12 cellular contexts compared by ENCODE assay signal in the genomic region with DNA sequence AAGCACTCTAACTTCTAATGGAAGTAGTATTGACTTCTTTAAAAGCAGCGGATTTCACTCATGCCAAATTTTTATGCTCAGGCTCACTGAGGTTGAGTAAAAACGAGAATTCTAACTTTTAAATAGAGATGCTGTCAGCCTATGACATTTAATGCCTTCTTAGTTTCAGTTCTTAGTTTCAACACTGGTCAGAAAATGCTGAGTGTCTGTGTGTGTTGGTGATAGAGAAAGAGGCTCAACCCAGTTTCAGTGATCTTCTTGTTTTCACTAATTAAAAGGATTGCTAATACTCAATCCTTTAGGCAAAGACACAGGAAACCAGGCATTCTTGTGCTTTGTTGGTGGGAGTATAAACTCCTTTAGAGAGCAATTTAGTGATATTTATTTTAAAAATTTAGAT. TPM values are rescaled to one million over a fixed set of nuclear protein-coding genes. Genes with fewer than 3 reads are reported as not detected.
DNase-seq lines count a peak whose midpoint lies in the region; ATAC-seq and FAIRE-seq lines count a peak whose summit lies in the region.
"Had no signal": no experiment of that assay in that cellular context is flagged by ENCODE, and none has a peak within 500 bp of the region (broad histone marks: within the 10 kb centered on the region; RNA-seq: fewer than 3 reads in every experiment).

No MANE protein-coding gene starts in this region.

- H3K9me3 ChIP-seq in MG63: no peaks in the 10 kb centered on the region
- H3K9me3 ChIP-seq: adrenal gland had no signal

- no peaks in the 10 kb centered on the region for H3K27me3 Mint-ChIP-seq in activated T-cell treated with anti-CD3 and anti-CD28 coated beads, Interleukin-2, amount 50 U/mL, for 72 hours (ENCODE audit: low read depth)
- H3K27me3 Mint-ChIP-seq in stimulated activated naive CD8-positive, alpha-beta T cell treated with anti-CD3 and anti-CD28 coated beads, Interleukin-15, amount 100 ng/mL, for 72 hours: no peaks in the 10 kb centered on the region

- no peaks in the 10 kb centered on the region for H3K9me3 Mint-ChIP-seq in activated T-cell treated with anti-CD3 and anti-CD28 coated beads, Interleukin-2, amount 50 U/mL, for 72 hours
- no peaks in the 10 kb centered on the region for H3K9me3 Mint-ChIP-seq in stimulated activated naive CD8-positive, alpha-beta T cell treated with anti-CD3 and anti-CD28 coated beads, Interleukin-15, amount 100 ng/mL, for 72 hours

- H3K27me3 ChIP-seq in MG63: no peaks in the 10 kb centered on the region
- H3K27me3 ChIP-seq: adrenal gland had no signal

- peak overlapping the region; percentile 76 for H3K27ac Mint-ChIP-seq in activated T-cell treated with anti-CD3 and anti-CD28 coated beads, Interleukin-2, amount 50 U/mL, for 72 hours
- no peak overlapping the region for H3K27ac Mint-ChIP-seq in stimulated activated naive CD8-positive, alpha-beta T cell treated with anti-CD3 and anti-CD28 coated beads, Interleukin-15, amount 100 ng/mL, for 72 hours

- H3K4me3 Mint-ChIP-seq in activated T-cell treated with anti-CD3 and anti-CD28 coated beads, Interleukin-2, amount 50 U/mL, for 72 hours: peak overlapping the region in 1 of 2 donors; percentile 64
- H3K4me3 Mint-ChIP-seq in stimulated activated naive CD8-positive, alpha-beta T cell treated with anti-CD3 and anti-CD28 coated beads, Interleukin-15, amount 100 ng/mL, for 72 hours: peak overlapping the region in 1 of 2 donors; percentile 31

- H3K36me3 Mint-ChIP-seq in activated T-cell treated with anti-CD3 and anti-CD28 coated beads, Interleukin-2, amount 50 U/mL, for 72 hours (ENCODE audit: insufficient read depth in 2 of 2): peaks cover 8 to 39% of the 10 kb centered on the region in 2 donors

- no peak for DNase-seq in activated T-cell treated with anti-CD3 and anti-CD28 coated beads, Interleukin-2, amount 50 U/mL, for 72 hours
- DNase-seq in activated T-cell treated with anti-CD3 and anti-CD28 coated beads, Interleukin-2, amount 50 U/mL, for 1 hour: no peak
- no peak for DNase-seq in stimulated activated naive CD8-positive, alpha-beta T cell treated with anti-CD3 and anti-CD28 coated beads, Interleukin-15, amount 100 ng/mL, for 72 hours
- no peak for DNase-seq in MG63
- no peak for DNase-seq in cerebellar cortex (ENCODE audit: low spot score)
- DNase-seq in urothelium cell line (ENCODE audit: low spot score): no peak
- DNase-seq: adrenal gland; NK-92 treated with Interleukin-12 subunit alpha and Interleukin-12 subunit beta, amount 100 ng/mL, for 24 hours had no signal

- peak; percentile 97 to 99 for ATAC-seq in activated T-cell treated with anti-CD3 and anti-CD28 coated beads, Interleukin-2, amount 50 U/mL, for 72 hours (replicated peaks in 1 of 2)
- peak; percentile 98 for ATAC-seq in GM21723 (IDR thresholded peaks at IDR 0.05; ENCODE audit: unreplicated experiment)
- peak; percentile 98 for ATAC-seq in HG03354 (IDR thresholded peaks at IDR 0.05; ENCODE audit: poor library complexity, severe bottlenecking, unreplicated experiment)
- peak; percentile 97 for ATAC-seq in stimulated activated naive CD8-positive, alpha-beta T cell treated with anti-CD3 and anti-CD28 coated beads, Interleukin-15, amount 100 ng/mL, for 72 hours
- ATAC-seq: K562, left lobe of liver had no signal

- FAIRE-seq in urothelium cell line (lab: Jason Lieb, UNC): no peak
- FAIRE-seq: K562 had no signal

- H3K36me3 ChIP-seq in MG63: peaks cover 5% of the 10 kb centered on the region

- H3K4me3 ChIP-seq in MG63: no peak overlapping the region
- H3K4me3 ChIP-seq: adrenal gland, K562 had no signal

- peaks cover 43% of the 10 kb centered on the region for H3K4me1 Mint-ChIP-seq in activated T-cell treated with anti-CD3 and anti-CD28 coated beads, Interleukin-2, amount 50 U/mL, for 72 hours (ENCODE audit: low read depth)
- peaks cover 20% of the 10 kb centered on the region for H3K4me1 Mint-ChIP-seq in stimulated activated naive CD8-positive, alpha-beta T cell treated with anti-CD3 and anti-CD28 coated beads, Interleukin-15, amount 100 ng/mL, for 72 hours

RNA-seq across cellular contexts. Expression of a gene that starts 31.0 kb away (rescaled TPM):
- 10 to 100 TPM; 93.4 to 99.5 TPM for total RNA-seq in activated T-cell treated with anti-CD3 and anti-CD28 coated beads, Interleukin-2, amount 50 U/mL, for 72 hours
- total RNA-seq in MG63 (2014; rRNA removed; shearing (Covaris generic); ENCODE audit: low replicate concordance): 213 and 258 TPM in 2 replicates
